14 cellular contexts compared by ENCODE assay signal in genomic region chr17:56918916-56919315, GRCh38. TPM values are rescaled to one million over a fixed set of nuclear protein-coding genes. Genes with fewer than 3 reads are reported as not detected.
DNase-seq lines count a peak whose midpoint lies in the region; ATAC-seq and TF ChIP-seq lines count a peak whose summit lies in the region.
"Had no signal": no experiment of that assay in that cellular context is flagged by ENCODE, and none has a peak within 500 bp of the region (broad histone marks: within the 10 kb centered on the region; RNA-seq: fewer than 3 reads in every experiment).

No MANE protein-coding gene starts in this region.

- no peak for ATAC-seq in HG02870 (IDR thresholded peaks at IDR 0.05; ENCODE audit: unreplicated experiment)
- ATAC-seq in HG03025 (IDR thresholded peaks at IDR 0.05; ENCODE audit: low FRiP score, unreplicated experiment), result no peak
- ATAC-seq: CD8-positive, alpha-beta T cell; foreskin keratinocyte had no signal

- H3K27ac ChIP-seq in mammary epithelial cell (ENCODE audit: insufficient read depth, low read depth, low read length), result no peak overlapping the region
- H3K27ac ChIP-seq: foreskin keratinocyte, right atrium auricular region had no signal

- no peak overlapping the region for H3K9ac ChIP-seq in mammary epithelial cell (ENCODE audit: insufficient read depth, low read length)

- dilution Hi-C loops in mammary epithelial cell (cut with HindIII; ENCODE audit: low sequenced_read_pairs), result no loop called here

- DNase-seq in ELR (ENCODE audit: low read depth), result peak; percentile 39
- peak; percentile 69 for DNase-seq in NCI-H226
- DNase-seq in mammary epithelial cell, result peak; percentile 45
- DNase-seq in neural crest cell (ENCODE audit: low read depth, low spot score), result no peak
- no peak for DNase-seq in central memory CD4-positive, alpha-beta T cell
- DNase-seq: activated CD4-positive, CD25-positive, alpha-beta regulatory T cell treated with anti-CD3 and anti-CD28 coated beads, Interleukin-2, amount 50 U/mL, for 72 hours; activated effector memory CD4-positive, alpha-beta T cell treated with anti-CD3 and anti-CD28 coated beads, Interleukin-2, amount 50 U/mL, for 16 hours; CD8-positive, alpha-beta T cell; foreskin keratinocyte; NCI-H2029 treated with DMSO at 0.1 percent for 48 hours had no signal

- H3K4me3 ChIP-seq in mammary epithelial cell (replicated peaks in 1 of 3; ENCODE audit: insufficient read depth in 1 of 3, low read depth in 2 of 3, low read length in 3 of 3), result no peak overlapping the region
- H3K4me3 ChIP-seq: right atrium auricular region had no signal

- peaks cover 8% of the 10 kb centered on the region for H3K36me3 Mint-ChIP-seq in neural crest cell (ENCODE audit: low read depth)

- no peak for TF ChIP-seq CTCF in mammary epithelial cell (conservative IDR thresholded peaks at IDR 0.05 in 1 of 2, IDR thresholded peaks at IDR 0.05 in 1 of 2; ENCODE audit: extremely low read depth in 1 of 2, insufficient read depth in 1 of 2, low read depth in 1 of 2, low read length in 2 of 2)
- no peak for TF ChIP-seq CTCF in neural crest cell (conservative IDR thresholded peaks at IDR 0.05)

- CTCF ChIA-PET in mammary epithelial cell (lab: Charles Lee; ENCODE audit: low non-redundant PET), result no interaction called here

- peaks cover 10% of the 10 kb centered on the region for H3K79me2 ChIP-seq in mammary epithelial cell (ENCODE audit: insufficient read depth, low read length)

- H3K4me3 Mint-ChIP-seq in neural crest cell, result peak overlapping the region; percentile 17
- H3K4me3 Mint-ChIP-seq: CD8-positive, alpha-beta T cell; IgD-negative memory B cell had no signal

- no peak overlapping the region for H2AFZ ChIP-seq in mammary epithelial cell (ENCODE audit: low read depth, low read length)

- peaks cover 17% of the 10 kb centered on the region for H3K4me1 ChIP-seq in mammary epithelial cell (ENCODE audit: insufficient read depth, low read length)

- H4K20me1 ChIP-seq in mammary epithelial cell (ENCODE audit: insufficient read depth, low read length), result no peaks in the 10 kb centered on the region

- intact Hi-C loops in mammary epithelial cell (cut with micrococcal nuclease), result no loop called here

- no TSS peak for BruUV-seq in mammary epithelial cell (replicated peaks; lab: Mats Ljungman, UMichigan)

- H3K36me3 ChIP-seq in mammary epithelial cell (ENCODE audit: insufficient read depth, low read length), result no peaks in the 10 kb centered on the region
- H3K36me3 ChIP-seq: right atrium auricular region had no signal

- 83% methylated on average over 3 of the region's 3 CpGs for WGBS in mammary epithelial cell (ENCODE audit: low coverage, missing lambda C conversion rate)

- peaks cover 19% of the 10 kb centered on the region for H3K9me3 Mint-ChIP-seq in neural crest cell

- in situ Hi-C loops in mammary epithelial cell (cut with MboI; ENCODE audit: low sequenced_read_pairs in 2 of 2), result no loop called here

- H3K27ac Mint-ChIP-seq in neural crest cell (ENCODE audit: unreplicated experiment), result no peak overlapping the region
- H3K27ac Mint-ChIP-seq: CD8-positive, alpha-beta T cell; IgD-negative memory B cell had no signal

- H3K4me2 ChIP-seq in mammary epithelial cell (ENCODE audit: insufficient read depth, low read depth, low read length), result no peak overlapping the region

- peaks cover 6% of the 10 kb centered on the region for H3K27me3 Mint-ChIP-seq in neural crest cell (ENCODE audit: low read depth)
- H3K27me3 Mint-ChIP-seq: IgD-negative memory B cell had no signal

- H3K27me3 ChIP-seq in mammary epithelial cell (ENCODE audit: insufficient read depth, low read length), result no peaks in the 10 kb centered on the region
- H3K27me3 ChIP-seq: foreskin keratinocyte, right atrium auricular region had no signal

- H3K9me3 ChIP-seq in mammary epithelial cell (replicated peaks; ENCODE audit: insufficient read depth, low read length), result no peaks in the 10 kb centered on the region
- H3K9me3 ChIP-seq: right atrium auricular region had no signal

- H3K4me1 Mint-ChIP-seq in neural crest cell, result peaks cover 12% of the 10 kb centered on the region

RNA-seq across cellular contexts. Expression of gene TRIM25, which starts 5.1 kb away (rescaled TPM):
- 10 to 100 TPM; 49.5 to 95.0 TPM for total RNA-seq in mammary epithelial cell
- 34.9 TPM for polyA plus RNA-seq in mammary epithelial cell
- 57.2 TPM for polyA minus RNA-seq in mammary epithelial cell
- 25.6 and 28.7 TPM in 2 replicates for total RNA-seq in neural crest cell

RNA-seq across cellular contexts. Expression of gene COIL, which starts 41.9 kb away (rescaled TPM):
- 10 to 100 TPM; 11.0 to 14.8 TPM for total RNA-seq in mammary epithelial cell
- polyA plus RNA-seq in mammary epithelial cell, result 6.2 TPM
- polyA minus RNA-seq in mammary epithelial cell, result 4.6 TPM
- total RNA-seq in neural crest cell, result 24.1 and 25.1 TPM in 2 replicates

RNA-seq across cellular contexts. Expression of gene SCPEP1, which starts 59.0 kb away (rescaled TPM):
- total RNA-seq in mammary epithelial cell (100 to 1,000 TPM in 1 of 2 donors, 10 to 100 TPM in 1; 81.8 to 142 TPM), neural crest cell (24.6 and 26.9 TPM in 2 replicates)
- 83.0 TPM for polyA plus RNA-seq in mammary epithelial cell
- 46.2 TPM for polyA minus RNA-seq in mammary epithelial cell

Comparison
In these comparisons a context has a peak if more than half of its experiments do, and no peak if none do; other contexts are left out.
1. DNase-seq: peak in ELR (single experiment), NCI-H226 (single experiment) and mammary epithelial cell (single experiment); none in neural crest cell (single experiment) and central memory CD4-positive, alpha-beta T cell (single experiment).